Comparison of ENCODE assay signal across 17 cellular contexts in the genomic region with DNA sequence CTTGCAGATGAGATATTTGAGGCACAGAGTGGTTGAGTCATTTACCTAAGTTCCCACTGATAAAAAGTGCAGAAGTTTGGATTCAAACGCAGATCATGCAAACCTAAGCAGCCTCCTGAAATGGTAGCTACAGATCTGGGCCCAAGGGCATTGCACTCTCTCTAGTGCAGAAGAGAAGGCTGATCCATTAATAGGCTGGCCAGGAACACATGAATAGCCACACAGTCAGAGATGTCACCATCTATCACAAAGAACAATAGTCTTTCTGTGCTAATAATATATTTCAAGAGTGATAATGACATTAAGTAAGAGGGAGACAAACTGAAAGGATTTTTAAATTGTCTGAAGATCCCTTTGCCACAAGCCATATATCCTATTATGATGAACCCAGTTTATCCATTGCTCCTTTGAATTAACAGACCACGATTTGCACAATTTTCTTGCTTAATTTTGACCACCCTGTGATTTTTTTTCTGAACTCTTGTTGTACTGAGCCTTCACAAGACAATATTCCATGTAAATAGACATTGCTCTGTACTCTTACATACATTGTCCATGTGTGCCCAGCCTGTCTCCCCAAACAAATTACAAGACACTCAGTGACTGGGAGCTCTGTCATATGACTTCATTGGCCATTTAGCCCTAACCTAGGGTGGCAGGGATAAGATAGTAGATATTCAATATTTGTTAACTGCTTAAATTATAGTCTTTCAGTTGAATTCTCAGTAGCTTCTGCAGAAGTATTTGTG.
DNase-seq lines count a peak whose midpoint lies in the region; ATAC-seq and TF ChIP-seq lines count a peak whose summit lies in the region.
"Had no signal": no experiment of that assay in that cellular context is flagged by ENCODE, and none has a peak within 500 bp of the region (broad histone marks: within the 10 kb centered on the region; RNA-seq: fewer than 3 reads in every experiment).

No MANE protein-coding gene starts in this region.

- H3K4me3 ChIP-seq in neutrophil (ENCODE audit: low read depth in 1 of 2, low read length in 1 of 2) = peak overlapping the region in 1 of 2 experiments; percentile 9

- no peak for ATAC-seq in omental fat pad (ENCODE audit: low FRiP score)
- no peak for ATAC-seq in HG02571 (IDR thresholded peaks at IDR 0.05; ENCODE audit: unreplicated experiment)
- ATAC-seq: PC-3 had no signal

- H3K27me3 ChIP-seq in neutrophil = no peaks in the 10 kb centered on the region
- H3K27me3 ChIP-seq: BE2C had no signal

- H3K4me1 ChIP-seq in neutrophil (ENCODE audit: control insufficient read depth in 1 of 2, insufficient read depth in 1 of 2, low read depth in 1 of 2, low read length in 1 of 2) = peaks cover 54 to 61% of the 10 kb centered on the region in 2 experiments
- H3K4me1 ChIP-seq: BE2C had no signal

- no peaks in the 10 kb centered on the region for H3K36me3 ChIP-seq in neutrophil
- H3K36me3 ChIP-seq: BE2C had no signal

- no peaks in the 10 kb centered on the region for H3K9me3 ChIP-seq in neutrophil
- H3K9me3 ChIP-seq: BE2C had no signal

- H3K27ac ChIP-seq in neutrophil = peak overlapping the region; percentile 48
- H3K27ac ChIP-seq: KMS-11, RWPE1 had no signal

- TF ChIP-seq CTCF in neutrophil (IDR thresholded peaks at IDR 0.05) = no peak
- TF ChIP-seq CTCF in omental fat pad (IDR thresholded peaks at IDR 0.05) = no peak

- peak; percentile 10 for DNase-seq in COLO829 (ENCODE audit: low spot score)
- peak; percentile 4 for DNase-seq in NCI-H774 (lab: John Stamatoyannopoulos, UW)
- DNase-seq in globus pallidus (ENCODE audit: low spot score) = peak; percentile 90
- DNase-seq in NCI-H2029 treated with DMSO at 0.1 percent for 48 hours (lab: John Stamatoyannopoulos, UW) = no peak
- no peak for DNase-seq in omental fat pad (ENCODE audit: low spot score)
- no peak for DNase-seq in HuH-7 (ENCODE audit: low spot score)
- DNase-seq: BE2C; CD4-positive, CD25-positive, alpha-beta regulatory T cell; HFFc6; NCI-H1436 treated with DMSO at 0.1 percent for 48 hours; NCI-H510A; NCI-H82; PC-3 had no signal

Comparison
In these comparisons a context has a peak if more than half of its experiments do, and no peak if none do; other contexts are left out.
1. DNase-seq: peak in COLO829 (single experiment), NCI-H774 (single experiment) and globus pallidus (single experiment); none in NCI-H2029 treated with DMSO at 0.1 percent for 48 hours (single experiment), omental fat pad (single experiment) and HuH-7 (single experiment).